ENCODE assay signal across 10 cellular contexts in the genomic region with DNA sequence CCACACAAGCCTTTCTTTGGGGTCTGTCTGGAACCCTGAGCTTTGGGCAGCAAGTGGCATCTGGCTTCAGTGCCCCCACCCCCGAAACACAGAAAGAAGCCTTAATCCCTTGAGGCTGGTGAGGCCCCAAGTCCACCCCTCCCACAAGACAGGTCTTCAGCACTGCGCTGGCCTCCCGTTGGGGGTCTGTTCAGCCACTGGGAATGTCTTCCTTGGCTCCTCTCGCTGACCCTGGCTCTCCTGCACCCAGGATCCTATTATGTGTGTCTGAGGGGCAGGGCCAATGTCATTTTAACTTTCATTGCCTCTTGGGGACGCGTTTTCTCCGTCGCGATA. TPM values are rescaled to one million over a fixed set of nuclear protein-coding genes. Genes with fewer than 3 reads are reported as not detected.
DNase-seq lines count a peak whose midpoint lies in the region; ATAC-seq, FAIRE-seq and TF ChIP-seq lines count a peak whose summit lies in the region.
"Had no signal": no experiment of that assay in that cellular context is flagged by ENCODE, and none has a peak within 500 bp of the region (broad histone marks: within the 10 kb centered on the region; RNA-seq: fewer than 3 reads in every experiment).

No MANE protein-coding gene starts in this region.

- no peaks in the 10 kb centered on the region for H3K27me3 ChIP-seq in CD4-positive, alpha-beta T cell (ENCODE audit: control insufficient read depth, insufficient read depth, low read length)
- no peaks in the 10 kb centered on the region for H3K27me3 ChIP-seq in Panc1 (ENCODE audit: control insufficient read depth, insufficient read depth, low read length)
- H3K27me3 ChIP-seq in pancreas, result no peaks in the 10 kb centered on the region

- ATAC-seq in CD4-positive, alpha-beta T cell (ENCODE audit: poor library complexity), result peak; percentile 27
- ATAC-seq in Panc1 (peak; percentile 2; the same call in 1 of the 2 replicates), pancreas (peak in 1 of 4 donors; percentile 0), GM21390 (IDR thresholded peaks at IDR 0.05; ENCODE audit: unreplicated experiment) (no peak)

- in situ Hi-C loops in Panc1 (cut with HindIII; ENCODE audit: low pct_unique_long_range_greater_than_20kb, low sequenced_read_pairs) (no loop called here), G401 (cut with HindIII; ENCODE audit: low sequenced_read_pairs) (no loop called here)

- no peaks in the 10 kb centered on the region for H3K9me3 Mint-ChIP-seq in CD4-positive, alpha-beta T cell

- H3K4me3 Mint-ChIP-seq in CD4-positive, alpha-beta T cell, result peak overlapping the region; percentile 92

- CTCF ChIA-PET in CD4-positive, alpha-beta T cell (lab: Charles Lee), result interaction anchor here (0.9 to 2.1 kb wide), 5 partner anchors 9 to 111 kb away, joined by 3 to 15 read pairs (median 3); no protein-coding TSS in a partner anchor
- CTCF ChIA-PET in Panc1 (lab: Charles Lee), result interaction anchor here (0.5 to 0.6 kb wide), 2 partner anchors 16 to 27 kb away, joined by 5 to 6 read pairs; partner anchors contain the start of gene ATP8B2

- POLR2A ChIA-PET in CD4-positive, alpha-beta T cell (lab: Charles Lee), result interaction anchor here (0.6 to 3.4 kb wide), 10 partner anchors 10 to 116 kb away, joined by 3 to 28 read pairs (median 8); no protein-coding TSS in a partner anchor
- POLR2A ChIA-PET in Panc1 (lab: Charles Lee), result no interaction called here

- no peaks in the 10 kb centered on the region for H3K27me3 Mint-ChIP-seq in CD4-positive, alpha-beta T cell

- no peaks in the 10 kb centered on the region for H3K36me3 ChIP-seq in Panc1 (ENCODE audit: control insufficient read depth, insufficient read depth, low read length)
- H3K36me3 ChIP-seq in pancreas, result no peaks in the 10 kb centered on the region

- H3K27ac Mint-ChIP-seq in CD4-positive, alpha-beta T cell, result peak overlapping the region; percentile 75

- H3K4me3 ChIP-seq in Panc1 (ENCODE audit: low read depth in 2 of 2, low read length in 2 of 2) (peak overlapping the region; percentile 52 to 83), epithelial cell of proximal tubule (ENCODE audit: low read depth, low read length) (peak overlapping the region; percentile 52), pancreas (peak overlapping the region; percentile 18 to 47 (median 30))

- intact Hi-C loops in CD4-positive, alpha-beta T cell (cut with DNase I, micrococcal nuclease), result loop anchor here (2.0 kb wide), 1 partner anchor 53 kb away; the partner anchor contains the start of gene IL6R (in 2 of the 2)
- intact Hi-C loops in Panc1 (cut with micrococcal nuclease; ENCODE audit: unreplicated experiment), result no loop called here
- intact Hi-C loops in pancreas (cut with DNase I), result no loop called here

- H3K4me1 ChIP-seq in Panc1 (ENCODE audit: control insufficient read depth, insufficient read depth, low read length) (peaks cover 15% of the 10 kb centered on the region), pancreas (peaks cover 12 to 23% (median 19%) of the 10 kb centered on the region in 3 donors)

- peaks cover 46% of the 10 kb centered on the region for H3K36me3 Mint-ChIP-seq in CD4-positive, alpha-beta T cell (ENCODE audit: low read depth)

- no peak for DNase-seq in CD4-positive, alpha-beta T cell
- DNase-seq in Panc1 (ENCODE audit: low read depth, low spot score), result no peak
- no peak for DNase-seq in epithelial cell of proximal tubule (ENCODE audit: low read depth)
- DNase-seq in pancreas, result no peak
- DNase-seq in substantia nigra (lab: John Stamatoyannopoulos, UW), result no peak
- no peak for DNase-seq in COR-L47 (lab: John Stamatoyannopoulos, UW)
- DNase-seq in G401 (ENCODE audit: low spot score), result no peak
- DNase-seq: stimulated activated CD4-positive, alpha-beta T cell treated with anti-CD3 and anti-CD28 coated beads, Interleukin-2, amount 100 ng/mL, for 48 hours had no signal

- FAIRE-seq in pancreas (lab: Jason Lieb, UNC), result no peak

- BruUV-seq in Panc1 (replicated peaks; lab: Mats Ljungman, UMichigan), result no TSS peak

- peak overlapping the region; percentile 40 for H3K27ac ChIP-seq in CD4-positive, alpha-beta T cell (ENCODE audit: low read depth, low read length)
- H3K27ac ChIP-seq in Panc1 (ENCODE audit: low read length), result peak overlapping the region; percentile 74
- peak overlapping the region; percentile 49 to 76 (median 69) for H3K27ac ChIP-seq in pancreas
- no peak overlapping the region for H3K27ac ChIP-seq in substantia nigra (ENCODE audit: low read depth, low read length, poor library complexity, severe bottlenecking)

- TF ChIP-seq CTCF in CD4-positive, alpha-beta T cell (IDR thresholded peaks at IDR 0.05), result no peak
- TF ChIP-seq CTCF in Panc1 (IDR thresholded peaks at IDR 0.05), result no peak
- no peak for TF ChIP-seq CTCF in epithelial cell of proximal tubule (conservative IDR thresholded peaks at IDR 0.05; ENCODE audit: low read depth, low read length)
- no peak for TF ChIP-seq CTCF in pancreas (IDR thresholded peaks at IDR 0.05)

- H3K4me1 Mint-ChIP-seq in CD4-positive, alpha-beta T cell (ENCODE audit: low read depth), result peaks cover 58% of the 10 kb centered on the region

- H3K9me3 ChIP-seq in CD4-positive, alpha-beta T cell (ENCODE audit: control insufficient read depth, low read length), result no peaks in the 10 kb centered on the region
- H3K9me3 ChIP-seq in Panc1 (ENCODE audit: control insufficient read depth, insufficient read depth, low read depth, low read length) (no peaks in the 10 kb centered on the region), pancreas (no peaks in the 10 kb centered on the region)

- 23 to 24% methylated on average over 9 of the region's 9 CpGs for WGBS in pancreas, 2 donors

RNA-seq across cellular contexts. Expression of gene ATP8B2, which starts 26.9 kb away (rescaled TPM):
- total RNA-seq in CD4-positive, alpha-beta T cell, result 10 to 100 TPM; 72.7 to 80.7 TPM
- 14.7 TPM for total RNA-seq in Panc1 (2021; ENCODE audit: unreplicated experiment)
- 17.1 TPM for polyA plus RNA-seq in Panc1 (2012; ENCODE audit: insufficient read length)
- total RNA-seq in epithelial cell of proximal tubule, result 26.6 and 30.6 TPM in 2 replicates
- total RNA-seq in pancreas, result 10 to 100 TPM in 1 of 6 donors, 1 to 10 TPM in 5; 3.7 to 14.4 (median 6.1) TPM
- 1 to 10 TPM; 6.2 to 9.9 TPM for polyA plus RNA-seq in pancreas
- total RNA-seq in G401 (2014; rRNA removed; shearing (Covaris generic)), result 66.6 and 73.8 TPM in 2 replicates

RNA-seq across cellular contexts. Expression of gene AQP10, which starts 31.3 kb away (rescaled TPM):
- not detected for total RNA-seq in CD4-positive, alpha-beta T cell
- total RNA-seq in Panc1 (2021; ENCODE audit: unreplicated experiment) (not detected), epithelial cell of proximal tubule (not detected in 2 replicates), pancreas (under 1 TPM in 1 of 6 donors, not detected in 5; 0.09 TPM)
- polyA plus RNA-seq in Panc1 (2012; ENCODE audit: insufficient read length), result not detected
- under 1 TPM in 1 of 2 donors, not detected in 1; 0.07 TPM for polyA plus RNA-seq in pancreas
- 0.24 TPM in 1 of 2 replicates, not detected in the other for total RNA-seq in G401 (2014; rRNA removed; shearing (Covaris generic))
- total RNA-seq: dermis microvascular lymphatic vessel endothelial cell had no signal

RNA-seq across cellular contexts. Expression of gene IL6R, which starts 52.9 kb away (rescaled TPM):
- 10 to 100 TPM; 31.7 to 35.0 TPM for total RNA-seq in CD4-positive, alpha-beta T cell
- total RNA-seq in Panc1 (2021; ENCODE audit: unreplicated experiment) (12.2 TPM), epithelial cell of proximal tubule (9.5 and 14.5 TPM in 2 replicates), pancreas (10 to 100 TPM in 2 of 6 donors, 1 to 10 TPM in 4; 2.2 to 12.9 (median 7.1) TPM)
- 14.1 TPM for polyA plus RNA-seq in Panc1 (2012; ENCODE audit: insufficient read length)
- polyA plus RNA-seq in pancreas, result 10 to 100 TPM in 1 of 2 donors, 1 to 10 TPM in 1; 4.3 to 10.3 TPM
- total RNA-seq in G401 (2014; rRNA removed; shearing (Covaris generic)), result 4.7 and 44.7 TPM in 2 replicates

Comparison
In these comparisons a context has a peak if more than half of its experiments do, and no peak if none do; other contexts are left out.
1. intact Hi-C loops: an anchor here in CD4-positive, alpha-beta T cell (2.0 kb wide); none called in Panc1 and pancreas.